ENCODE assay signal across 12 cellular contexts in the genomic region with DNA sequence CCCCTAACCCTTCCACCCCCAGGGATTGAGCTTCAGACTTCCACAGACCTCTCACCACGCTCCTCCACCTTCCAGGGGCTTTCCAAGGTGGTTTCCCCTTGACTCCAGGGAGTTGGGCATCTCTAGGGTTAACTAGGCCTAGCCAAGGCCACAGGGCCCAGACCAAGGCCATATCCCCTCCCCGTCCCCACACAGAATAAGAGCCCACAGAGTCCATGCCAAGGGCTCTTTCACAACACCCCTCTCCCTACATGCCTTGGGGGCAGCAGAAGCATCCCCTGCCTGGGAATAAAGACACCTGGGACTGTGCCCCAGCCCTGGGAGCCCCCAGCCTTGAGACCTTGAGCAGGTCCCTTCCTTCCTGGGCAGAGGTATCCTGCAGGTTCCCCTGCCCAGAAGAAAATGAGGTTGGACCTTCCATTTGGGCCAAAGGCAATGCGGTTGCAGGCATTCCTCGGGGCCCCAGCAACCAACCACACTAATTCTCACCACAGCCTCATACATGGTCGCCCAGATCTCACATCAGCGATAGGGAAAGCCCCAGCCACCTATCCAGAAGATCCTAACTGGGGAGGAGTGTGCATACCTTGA. TPM values are rescaled to one million over a fixed set of nuclear protein-coding genes. Genes with fewer than 3 reads are reported as not detected.
A peak's percentile ranks its signal among the peaks of the same experiment; 100 is the strongest.
DNase-seq lines count a peak whose midpoint lies in the region; ATAC-seq, FAIRE-seq and TF ChIP-seq lines count a peak whose summit lies in the region.
"Had no signal": no experiment of that assay in that cellular context is flagged by ENCODE, and none has a peak within 500 bp of the region (broad histone marks: within the 10 kb centered on the region; RNA-seq: fewer than 3 reads in every experiment).

No MANE protein-coding gene starts in this region.

- H3K4me2 ChIP-seq in A549: peak overlapping the region; percentile 88

- no peaks in the 10 kb centered on the region for H3K36me3 Mint-ChIP-seq in activated naive CD8-positive, alpha-beta T cell
- H3K36me3 Mint-ChIP-seq in naive B cell: no peaks in the 10 kb centered on the region

- no peak overlapping the region for H3K27ac Mint-ChIP-seq in activated naive CD8-positive, alpha-beta T cell
- H3K27ac Mint-ChIP-seq in naive B cell: peak overlapping the region in 2 of 6 donors; percentile 13 to 66

- no peak for TF ChIP-seq POLR2A in A549 (IDR thresholded peaks at IDR 0.05; ENCODE audit: low read length)
- no peak for TF ChIP-seq POLR2A in vagina (IDR thresholded peaks at IDR 0.05)
- no peak for TF ChIP-seq POLR2A in uterus (IDR thresholded peaks at IDR 0.05)

- H3K4me1 Mint-ChIP-seq in activated naive CD8-positive, alpha-beta T cell (ENCODE audit: low read depth): peaks cover 23% of the 10 kb centered on the region
- peaks cover 23 to 53% (median 24%) of the 10 kb centered on the region in 3 donors for H3K4me1 Mint-ChIP-seq in naive B cell

- TF ChIP-seq EP300 in A549 (IDR thresholded peaks at IDR 0.05): no peak

- ATAC-seq in A549 (no peak), naive B cell (ENCODE audit: low read depth in 2 of 2) (no peak)

- H3K27ac ChIP-seq in A549 (no peak overlapping the region), vagina (no peak overlapping the region), uterus (no peak overlapping the region)
- H3K27ac ChIP-seq: epithelial cell of prostate, PC-9 had no signal

- H3K9me3 ChIP-seq in A549 (no peaks in the 10 kb centered on the region), MG63 (no peaks in the 10 kb centered on the region), vagina (no peaks in the 10 kb centered on the region), uterus (no peaks in the 10 kb centered on the region)

- no peaks in the 10 kb centered on the region for H3K9me3 Mint-ChIP-seq in activated naive CD8-positive, alpha-beta T cell (ENCODE audit: low read depth)
- H3K9me3 Mint-ChIP-seq in naive B cell: no peaks in the 10 kb centered on the region

- H3K4me3 ChIP-seq in A549 (no peak overlapping the region), GM12864 (ENCODE audit: low read depth, low read length) (peak overlapping the region; percentile 90), MG63 (no peak overlapping the region), vagina (peak overlapping the region in 1 of 2 donors; percentile 16), uterus (peak overlapping the region in 1 of 2 donors; percentile 69)
- H3K4me3 ChIP-seq: PC-9 had no signal

- H3K4me3 Mint-ChIP-seq in activated naive CD8-positive, alpha-beta T cell: peak overlapping the region; percentile 80
- peak overlapping the region; percentile 68 to 93 (median 86) for H3K4me3 Mint-ChIP-seq in naive B cell

- CTCF ChIA-PET in A549 (lab: Yijun Ruan, JAX): interaction anchor here (0.6 to 17.4 kb wide), 11 partner anchors 8 to 834 kb away, joined by 3 to 432 read pairs (median 4); no protein-coding TSS in a partner anchor

- TF ChIP-seq RAD21 in A549 (conservative IDR thresholded peaks at IDR 0.05 in 1 of 2, IDR thresholded peaks at IDR 0.05 in 1 of 2): no peak

- no peaks in the 10 kb centered on the region for H3K27me3 Mint-ChIP-seq in activated naive CD8-positive, alpha-beta T cell
- H3K27me3 Mint-ChIP-seq in naive B cell: peaks cover 0 to 37% (median 8%) of the 10 kb centered on the region in 3 donors

- POLR2A ChIA-PET in A549 (lab: Yijun Ruan, JAX): no interaction called here

- intact Hi-C loops in vagina (cut with DNase I) (loop anchor here (10.0 kb wide), 1 partner anchor 239 kb away; no protein-coding TSS in a partner anchor), uterus (cut with DNase I; ENCODE audit: low total_unique reads) (no loop called here)

- FAIRE-seq in A549 (lab: Jason Lieb, UNC): no peak

- H3K36me3 ChIP-seq in MG63 (no peaks in the 10 kb centered on the region), vagina (no peaks in the 10 kb centered on the region), uterus (no peaks in the 10 kb centered on the region)

- no peak for TF ChIP-seq CTCF in A549 (IDR thresholded peaks at IDR 0.05)
- TF ChIP-seq CTCF in GM12864 (IDR thresholded peaks at IDR 0.05; ENCODE audit: low read depth, low read length, missing control alignments): no peak
- TF ChIP-seq CTCF in vagina (IDR thresholded peaks at IDR 0.05): no peak
- TF ChIP-seq CTCF in uterus (IDR thresholded peaks at IDR 0.05): no peak

- H3K27me3 ChIP-seq in MG63 (peaks cover 4% of the 10 kb centered on the region; the same call in 1 of the 2 replicates), vagina (no peaks in the 10 kb centered on the region), uterus (no peaks in the 10 kb centered on the region)

- H3K4me1 ChIP-seq in A549: peaks cover 16% of the 10 kb centered on the region
- H3K4me1 ChIP-seq in vagina: peaks cover 31% of the 10 kb centered on the region
- H3K4me1 ChIP-seq in uterus: no peaks in the 10 kb centered on the region

- DNase-seq in A549 (ENCODE audit: low read depth in 1 of 2, low spot score in 1 of 2) (no peak), GM12864 (ENCODE audit: low read depth) (no peak), naive B cell (no peak), MG63 (no peak), vagina (ENCODE audit: extremely low spot score in 2 of 2) (no peak), uterus (no peak)
- no peak for DNase-seq in stimulated activated naive CD4-positive, alpha-beta T cell treated with Interleukin-2 at 50 U/mL for 16 hours (lab: John Stamatoyannopoulos, UW)
- DNase-seq: NCI-H1694 treated with DMSO at 0.1 percent for 48 hours, occipital lobe, PC-9 had no signal

- WGBS in A549 (ENCODE audit: missing lambda C conversion rate): 73% methylated on average over 6 of the region's 6 CpGs

TF ChIP-seq in A549, 52 proteins besides CTCF, POLR2A, EP300 and RAD21 (continues in another document):
- TF ChIP-seq, protein P1, sequence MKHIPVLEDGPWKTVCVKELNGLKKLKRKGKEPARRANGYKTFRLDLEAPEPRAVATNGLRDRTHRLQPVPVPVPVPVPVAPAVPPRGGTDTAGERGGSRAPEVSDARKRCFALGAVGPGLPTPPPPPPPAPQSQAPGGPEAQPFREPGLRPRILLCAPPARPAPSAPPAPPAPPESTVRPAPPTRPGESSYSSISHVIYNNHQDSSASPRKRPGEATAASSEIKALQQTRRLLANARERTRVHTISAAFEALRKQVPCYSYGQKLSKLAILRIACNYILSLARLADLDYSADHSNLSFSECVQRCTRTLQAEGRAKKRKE (CRISPR knock-in tag; IDR thresholded peaks at IDR 0.05; ENCODE audit: low read depth): no peak
- no peak for TF ChIP-seq NR3C1 (IDR thresholded peaks at IDR 0.05)
- TF ChIP-seq, protein P2, sequence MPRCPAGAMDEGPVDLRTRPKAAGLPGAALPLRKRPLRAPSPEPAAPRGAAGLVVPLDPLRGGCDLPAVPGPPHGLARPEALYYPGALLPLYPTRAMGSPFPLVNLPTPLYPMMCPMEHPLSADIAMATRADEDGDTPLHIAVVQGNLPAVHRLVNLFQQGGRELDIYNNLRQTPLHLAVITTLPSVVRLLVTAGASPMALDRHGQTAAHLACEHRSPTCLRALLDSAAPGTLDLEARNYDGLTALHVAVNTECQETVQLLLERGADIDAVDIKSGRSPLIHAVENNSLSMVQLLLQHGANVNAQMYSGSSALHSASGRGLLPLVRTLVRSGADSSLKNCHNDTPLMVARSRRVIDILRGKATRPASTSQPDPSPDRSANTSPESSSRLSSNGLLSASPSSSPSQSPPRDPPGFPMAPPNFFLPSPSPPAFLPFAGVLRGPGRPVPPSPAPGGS (IDR thresholded peaks at IDR 0.05): no peak
- no peak for TF ChIP-seq MAFK (IDR thresholded peaks at IDR 0.05; ENCODE audit: partially characterized antibody)
- TF ChIP-seq, protein P3, sequence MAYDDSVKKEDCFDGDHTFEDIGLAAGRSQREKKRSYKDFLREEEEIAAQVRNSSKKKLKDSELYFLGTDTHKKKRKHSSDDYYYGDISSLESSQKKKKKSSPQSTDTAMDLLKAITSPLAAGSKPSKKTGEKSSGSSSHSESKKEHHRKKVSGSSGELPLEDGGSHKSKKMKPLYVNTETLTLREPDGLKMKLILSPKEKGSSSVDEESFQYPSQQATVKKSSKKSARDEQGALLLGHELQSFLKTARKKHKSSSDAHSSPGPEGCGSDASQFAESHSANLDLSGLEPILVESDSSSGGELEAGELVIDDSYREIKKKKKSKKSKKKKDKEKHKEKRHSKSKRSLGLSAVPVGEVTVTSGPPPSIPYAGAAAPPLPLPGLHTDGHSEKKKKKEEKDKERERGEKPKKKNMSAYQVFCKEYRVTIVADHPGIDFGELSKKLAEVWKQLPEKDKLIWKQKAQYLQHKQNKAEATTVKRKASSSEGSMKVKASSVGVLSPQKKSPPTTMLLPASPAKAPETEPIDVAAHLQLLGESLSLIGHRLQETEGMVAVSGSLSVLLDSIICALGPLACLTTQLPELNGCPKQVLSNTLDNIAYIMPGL (CRISPR knock-in tag; IDR thresholded peaks at IDR 0.05; ENCODE audit: borderline replicate concordance): no peak
- no peak for TF ChIP-seq HOXB13 (CRISPR knock-in tag; IDR thresholded peaks at IDR 0.05; ENCODE audit: low read depth)
- TF ChIP-seq RFX5 (IDR thresholded peaks at IDR 0.05): no peak
- no peak for TF ChIP-seq MAZ (IDR thresholded peaks at IDR 0.05; ENCODE audit: borderline replicate concordance, low read depth, low read length)
- TF ChIP-seq FOSL2 (IDR thresholded peaks at IDR 0.05): no peak
- no peak for TF ChIP-seq FOSL2 (CRISPR knock-in tag; IDR thresholded peaks at IDR 0.05)
- TF ChIP-seq SMC3 (IDR thresholded peaks at IDR 0.05): no peak
- no peak for TF ChIP-seq SREBF2 (IDR thresholded peaks at IDR 0.05)
- TF ChIP-seq JUNB (IDR thresholded peaks at IDR 0.05): no peak

RNA-seq across cellular contexts. Expression of a gene that starts 1.8 kb away (rescaled TPM):
- polyA plus RNA-seq in A549 (2011; rRNA removed) (3.9 and 4.7 TPM in 2 replicates), A549 (2017; fragmentation: RNase III; extraction: RNeasy Plus Mini Kit Qiagen cat#74134 plus additional on column Dnase treatment) (5.8 to 7.9 TPM (median 5.9 TPM) in 3 replicates), naive B cell (ENCODE audit: low read depth in 6 of 6) (1 to 10 TPM in 4 of 6 donors, under 1 TPM in 1, not detected in 1; 0.62 to 8.2 (median 2.2) TPM)
- polyA plus RNA-seq in A549 (2012; cell fraction: cytosol; rRNA removed): 4.5 and 7.7 TPM in 2 replicates
- 27.2 and 29.2 TPM in 2 replicates for polyA plus RNA-seq in A549 (2012; cell fraction: nucleus; rRNA removed)
- 8.3 and 14.5 TPM in 2 replicates for polyA minus RNA-seq in A549 (2011; rRNA and poly(A)+ RNA removed)
- total RNA-seq in MG63 (2014; rRNA removed; shearing (Covaris generic); ENCODE audit: low replicate concordance): 15.2 and 16.2 TPM in 2 replicates
- total RNA-seq in vagina (36.6 TPM), uterus (10 to 100 TPM in 3 of 4 donors, 1 to 10 TPM in 1; 9.6 to 52.9 (median 28.2) TPM)

RNA-seq across cellular contexts. Expression of a gene that starts 38.1 kb away (rescaled TPM):
- polyA plus RNA-seq in A549 (2011; rRNA removed) (70.7 and 79.3 TPM in 2 replicates), A549 (2017; fragmentation: RNase III; extraction: RNeasy Plus Mini Kit Qiagen cat#74134 plus additional on column Dnase treatment) (151 to 162 TPM (median 151 TPM) in 3 replicates), naive B cell (ENCODE audit: low read depth in 6 of 6) (1 to 10 TPM in 2 of 6 donors, under 1 TPM in 3, not detected in 1; 0.40 to 1.4 (median 0.85) TPM)
- 113 and 144 TPM in 2 replicates for polyA plus RNA-seq in A549 (2012; cell fraction: cytosol; rRNA removed)
- 212 and 377 TPM in 2 replicates for polyA plus RNA-seq in A549 (2012; cell fraction: nucleus; rRNA removed)
- 48.4 and 51.1 TPM in 2 replicates for polyA minus RNA-seq in A549 (2011; rRNA and poly(A)+ RNA removed)
- 1,157 and 1,275 TPM in 2 replicates for total RNA-seq in MG63 (2014; rRNA removed; shearing (Covaris generic); ENCODE audit: low replicate concordance)
- total RNA-seq in vagina (257 TPM), uterus (100 to 1,000 TPM; 134 to 847 (median 280) TPM)
